ENCODE assay signal across 20 cellular contexts in genomic region chr2:12607971-12608370, GRCh38.
DNase-seq lines count a peak whose midpoint lies in the region; ATAC-seq and TF ChIP-seq lines count a peak whose summit lies in the region.
"Had no signal": no experiment of that assay in that cellular context is flagged by ENCODE, and none has a peak within 500 bp of the region (broad histone marks: within the 10 kb centered on the region; RNA-seq: fewer than 3 reads in every experiment).

No MANE protein-coding gene starts in this region.

- no peak overlapping the region for H3K4me3 ChIP-seq in kidney epithelial cell (ENCODE audit: low read depth, low read length)
- H3K4me3 ChIP-seq: BLaER1 treated with 17β-estradiol and CSF1 and Interleukin-3, amounts not matched to agents 10 nM and 100 nM; esophagus muscularis mucosa; lung; ovary; SJSA1; thoracic aorta had no signal

- no peaks in the 10 kb centered on the region for H3K36me3 ChIP-seq in kidney epithelial cell (ENCODE audit: control insufficient read depth, insufficient read depth, low read length)
- H3K36me3 ChIP-seq: BLaER1 treated with 17β-estradiol and CSF1 and Interleukin-3, amounts not matched to agents 10 nM and 100 nM; esophagus muscularis mucosa; ovary; SJSA1; thoracic aorta had no signal

- in situ Hi-C loops in G401 (cut with HindIII; ENCODE audit: low sequenced_read_pairs), result no loop called here

- no peak for TF ChIP-seq CTCF in kidney epithelial cell (IDR thresholded peaks at IDR 0.05; ENCODE audit: insufficient read depth, low read length, poor library complexity, severe bottlenecking)

- ATAC-seq in activated CD4-positive, CD25-positive, alpha-beta regulatory T cell treated with anti-CD3 and anti-CD28 coated beads, Interleukin-2, amount 50 U/mL, for 24 hours, result peak; percentile 91 to 94
- ATAC-seq in HG02981 (IDR thresholded peaks at IDR 0.05; ENCODE audit: unreplicated experiment), result no peak

- no peak for DNase-seq in activated CD4-positive, CD25-positive, alpha-beta regulatory T cell (lab: John Stamatoyannopoulos, UW)
- DNase-seq in ELR (ENCODE audit: low read depth) (peak; percentile 72), kidney epithelial cell (ENCODE audit: low read depth) (peak; percentile 64), medulla oblongata (ENCODE audit: extremely low spot score) (no peak), G401 (ENCODE audit: low spot score) (no peak)
- DNase-seq in activated naive CD4-positive, alpha-beta T cell treated with anti-CD3 and anti-CD28 coated beads, Interleukin-2, amount 50 U/mL, for 16 hours, result peak; percentile 15
- DNase-seq: activated CD4-positive, alpha-beta T cell treated with anti-CD3 and anti-CD28 coated beads for 1 hour; immature natural killer cell; naive B cell; NCI-H1092 treated with DMSO at 0.1 percent for 48 hours; NCI-H526; ovary; T-helper 9 cell had no signal

- no peaks in the 10 kb centered on the region for H3K27me3 ChIP-seq in kidney epithelial cell (ENCODE audit: control insufficient read depth, insufficient read depth, low read length)
- H3K27me3 ChIP-seq: BLaER1 treated with 17β-estradiol and CSF1 and Interleukin-3, amounts not matched to agents 10 nM and 100 nM; esophagus muscularis mucosa; ovary; SJSA1 had no signal

Comparison
In these comparisons a context has a peak if more than half of its experiments do, and no peak if none do; other contexts are left out.
1. DNase-seq: peak in ELR (single experiment), activated naive CD4-positive, alpha-beta T cell treated with anti-CD3 and anti-CD28 coated beads, Interleukin-2, amount 50 U/mL, for 16 hours (single experiment) and kidney epithelial cell (single experiment); none in activated CD4-positive, CD25-positive, alpha-beta regulatory T cell (0 of 4), medulla oblongata (single experiment) and G401 (single experiment).